In the genomic region with DNA sequence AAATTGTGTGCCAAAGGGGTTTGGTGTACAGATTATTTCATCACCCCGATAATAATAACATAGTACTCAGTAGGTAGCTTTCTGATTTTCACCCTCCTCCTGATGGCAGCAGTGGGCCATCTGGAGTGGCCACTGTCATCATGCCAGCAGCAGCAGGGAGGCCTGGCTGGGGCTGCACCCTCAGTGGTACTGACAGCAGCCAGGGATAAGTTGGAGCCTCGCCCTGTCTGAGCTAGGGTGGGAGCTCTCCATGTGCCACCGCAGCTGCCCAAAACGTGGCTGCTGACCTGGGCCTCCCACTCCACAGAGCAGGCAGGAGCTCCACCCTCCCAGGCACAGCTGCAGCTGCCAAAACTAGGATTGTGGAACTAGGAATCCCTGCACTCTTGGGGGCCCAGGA, we compare ENCODE assay signal across 15 cellular contexts.
DNase-seq lines count a peak whose midpoint lies in the region; ATAC-seq and TF ChIP-seq lines count a peak whose summit lies in the region.
"Had no signal": no experiment of that assay in that cellular context is flagged by ENCODE, and none has a peak within 500 bp of the region (broad histone marks: within the 10 kb centered on the region; RNA-seq: fewer than 3 reads in every experiment).

No MANE protein-coding gene starts in this region.

- no peaks in the 10 kb centered on the region for H3K4me1 Mint-ChIP-seq in GM23338
- no peaks in the 10 kb centered on the region for H3K4me1 Mint-ChIP-seq in activated naive CD4-positive, alpha-beta T cell treated with anti-CD3 and anti-CD28 coated beads for 36 hours (ENCODE audit: low read depth)
- H3K4me1 Mint-ChIP-seq: IgD-negative memory B cell had no signal

- H3K27me3 ChIP-seq in GM23338 (ENCODE audit: insufficient read depth): no peaks in the 10 kb centered on the region
- H3K27me3 ChIP-seq: heart right ventricle, neutrophil had no signal

- no peak overlapping the region for H3K4me2 ChIP-seq in GM23338

- peak in 1 of 2 experiments; percentile 59; a peak in 2 of 4 replicates for TF ChIP-seq CTCF in GM23338 (conservative IDR thresholded peaks at IDR 0.05; ENCODE audit: low read depth in 2 of 2)

- H3K4me3 ChIP-seq in GM23338: no peak overlapping the region
- H3K4me3 ChIP-seq: heart right ventricle, mucosa of descending colon had no signal

- ATAC-seq in GM23338: peak; percentile 49; the same call in 1 of the 3 replicates
- ATAC-seq in GM19351 (IDR thresholded peaks at IDR 0.05; ENCODE audit: unreplicated experiment): no peak
- ATAC-seq in GM21528 (IDR thresholded peaks at IDR 0.05; ENCODE audit: low FRiP score, unreplicated experiment): no peak
- ATAC-seq: mucosa of descending colon had no signal

- no peak overlapping the region for H2AFZ ChIP-seq in GM23338

- no peaks in the 10 kb centered on the region for H3K79me2 ChIP-seq in GM23338 (replicated peaks; ENCODE audit: insufficient read depth)

- H3K27ac ChIP-seq in GM23338 (ENCODE audit: low read depth): no peak overlapping the region
- H3K27ac ChIP-seq: heart right ventricle, neutrophil had no signal

- intact Hi-C loops in activated naive CD4-positive, alpha-beta T cell treated with anti-CD3 and anti-CD28 coated beads for 36 hours (cut with micrococcal nuclease): no loop called here

- DNase-seq in A172 (ENCODE audit: low spot score) (peak; percentile 20), GM23338 (ENCODE audit: low spot score) (no peak), cerebellar cortex (ENCODE audit: low spot score) (peak; percentile 64), midbrain (lab: John Stamatoyannopoulos, UW) (peak; percentile 39)
- no peak for DNase-seq in activated naive CD4-positive, alpha-beta T cell treated with anti-CD3 and anti-CD28 coated beads for 36 hours
- no peak for DNase-seq in activated CD8-positive, alpha-beta memory T cell treated with anti-CD3 and anti-CD28 coated beads, Interleukin-2, amount 50 U/mL, for 4 hours
- DNase-seq: MV-4-11, SIG-M5 had no signal

- H3K36me3 ChIP-seq in GM23338 (ENCODE audit: insufficient read depth): no peaks in the 10 kb centered on the region
- H3K36me3 ChIP-seq: heart right ventricle, neutrophil had no signal

- peaks cover 6% of the 10 kb centered on the region for H3K9me3 Mint-ChIP-seq in GM23338
- H3K9me3 Mint-ChIP-seq in activated naive CD4-positive, alpha-beta T cell treated with anti-CD3 and anti-CD28 coated beads for 36 hours: peaks cover 2% of the 10 kb centered on the region

- no peak overlapping the region for H3K27ac Mint-ChIP-seq in GM23338
- no peak overlapping the region for H3K27ac Mint-ChIP-seq in activated naive CD4-positive, alpha-beta T cell treated with anti-CD3 and anti-CD28 coated beads for 36 hours
- H3K27ac Mint-ChIP-seq: activated T-helper 2 cell treated with anti-CD3 and anti-CD28 coated beads, Interferon-gamma antibody, Interleukin-2, Interleukin-4, amounts not matched to agents 10 μg/mL and 5 μg/mL and 100 μg/mL, durations not matched to agents 14 hours and 24 hours and 36 hours; IgD-negative memory B cell had no signal

- H4K20me1 ChIP-seq in GM23338 (replicated peaks; ENCODE audit: insufficient read depth): no peaks in the 10 kb centered on the region

- CTCF ChIA-PET in activated naive CD4-positive, alpha-beta T cell treated with anti-CD3 and anti-CD28 coated beads for 36 hours (lab: Charles Lee): interaction anchor here (1.0 kb wide), 1 partner anchor 22 kb away, joined by 3 read pairs; no protein-coding TSS in a partner anchor

- H3K9me2 ChIP-seq in GM23338 (ENCODE audit: insufficient read depth): no peaks in the 10 kb centered on the region

- peaks cover 3% of the 10 kb centered on the region; the same call in 2 of the 3 replicates for H3K36me3 Mint-ChIP-seq in GM23338 (ENCODE audit: low read depth)
- no peaks in the 10 kb centered on the region for H3K36me3 Mint-ChIP-seq in activated naive CD4-positive, alpha-beta T cell treated with anti-CD3 and anti-CD28 coated beads for 36 hours (ENCODE audit: low read depth)
- H3K36me3 Mint-ChIP-seq: IgD-negative memory B cell had no signal

- no peak overlapping the region for H3K4me3 Mint-ChIP-seq in GM23338
- no peak overlapping the region for H3K4me3 Mint-ChIP-seq in activated naive CD4-positive, alpha-beta T cell treated with anti-CD3 and anti-CD28 coated beads for 36 hours
- H3K4me3 Mint-ChIP-seq: IgD-negative memory B cell had no signal

- peaks cover 8% of the 10 kb centered on the region for H3K27me3 Mint-ChIP-seq in GM23338 (ENCODE audit: insufficient read depth, low read depth, poor library complexity)
- H3K27me3 Mint-ChIP-seq in activated naive CD4-positive, alpha-beta T cell treated with anti-CD3 and anti-CD28 coated beads for 36 hours (ENCODE audit: low read depth): no peaks in the 10 kb centered on the region
- H3K27me3 Mint-ChIP-seq: IgD-negative memory B cell had no signal

- no peaks in the 10 kb centered on the region for H3F3A ChIP-seq in GM23338 (replicated peaks; ENCODE audit: low read depth)

- no peaks in the 10 kb centered on the region for H3K4me1 ChIP-seq in GM23338 (ENCODE audit: insufficient read depth)
- H3K4me1 ChIP-seq: heart right ventricle had no signal

TF ChIP-seq in GM23338, 12 proteins besides CTCF, POLR2A, EP300 and RAD21 (continues in another document):
- TF ChIP-seq ZNF331 (CRISPR knock-in tag; IDR thresholded peaks at IDR 0.05; ENCODE audit: low read depth) (no peak), STAT1 (IDR thresholded peaks at IDR 0.05; ENCODE audit: unreplicated experiment) (no peak), EZH2 (IDR thresholded peaks at IDR 0.05; ENCODE audit: low read depth, unreplicated experiment) (no peak), CREB1 (CRISPR knock-in tag; IDR thresholded peaks at IDR 0.05; ENCODE audit: low read depth) (no peak), POLR2AphosphoS5 (IDR thresholded peaks at IDR 0.05; ENCODE audit: low read depth) (no peak)
- TF ChIP-seq, protein P1, sequence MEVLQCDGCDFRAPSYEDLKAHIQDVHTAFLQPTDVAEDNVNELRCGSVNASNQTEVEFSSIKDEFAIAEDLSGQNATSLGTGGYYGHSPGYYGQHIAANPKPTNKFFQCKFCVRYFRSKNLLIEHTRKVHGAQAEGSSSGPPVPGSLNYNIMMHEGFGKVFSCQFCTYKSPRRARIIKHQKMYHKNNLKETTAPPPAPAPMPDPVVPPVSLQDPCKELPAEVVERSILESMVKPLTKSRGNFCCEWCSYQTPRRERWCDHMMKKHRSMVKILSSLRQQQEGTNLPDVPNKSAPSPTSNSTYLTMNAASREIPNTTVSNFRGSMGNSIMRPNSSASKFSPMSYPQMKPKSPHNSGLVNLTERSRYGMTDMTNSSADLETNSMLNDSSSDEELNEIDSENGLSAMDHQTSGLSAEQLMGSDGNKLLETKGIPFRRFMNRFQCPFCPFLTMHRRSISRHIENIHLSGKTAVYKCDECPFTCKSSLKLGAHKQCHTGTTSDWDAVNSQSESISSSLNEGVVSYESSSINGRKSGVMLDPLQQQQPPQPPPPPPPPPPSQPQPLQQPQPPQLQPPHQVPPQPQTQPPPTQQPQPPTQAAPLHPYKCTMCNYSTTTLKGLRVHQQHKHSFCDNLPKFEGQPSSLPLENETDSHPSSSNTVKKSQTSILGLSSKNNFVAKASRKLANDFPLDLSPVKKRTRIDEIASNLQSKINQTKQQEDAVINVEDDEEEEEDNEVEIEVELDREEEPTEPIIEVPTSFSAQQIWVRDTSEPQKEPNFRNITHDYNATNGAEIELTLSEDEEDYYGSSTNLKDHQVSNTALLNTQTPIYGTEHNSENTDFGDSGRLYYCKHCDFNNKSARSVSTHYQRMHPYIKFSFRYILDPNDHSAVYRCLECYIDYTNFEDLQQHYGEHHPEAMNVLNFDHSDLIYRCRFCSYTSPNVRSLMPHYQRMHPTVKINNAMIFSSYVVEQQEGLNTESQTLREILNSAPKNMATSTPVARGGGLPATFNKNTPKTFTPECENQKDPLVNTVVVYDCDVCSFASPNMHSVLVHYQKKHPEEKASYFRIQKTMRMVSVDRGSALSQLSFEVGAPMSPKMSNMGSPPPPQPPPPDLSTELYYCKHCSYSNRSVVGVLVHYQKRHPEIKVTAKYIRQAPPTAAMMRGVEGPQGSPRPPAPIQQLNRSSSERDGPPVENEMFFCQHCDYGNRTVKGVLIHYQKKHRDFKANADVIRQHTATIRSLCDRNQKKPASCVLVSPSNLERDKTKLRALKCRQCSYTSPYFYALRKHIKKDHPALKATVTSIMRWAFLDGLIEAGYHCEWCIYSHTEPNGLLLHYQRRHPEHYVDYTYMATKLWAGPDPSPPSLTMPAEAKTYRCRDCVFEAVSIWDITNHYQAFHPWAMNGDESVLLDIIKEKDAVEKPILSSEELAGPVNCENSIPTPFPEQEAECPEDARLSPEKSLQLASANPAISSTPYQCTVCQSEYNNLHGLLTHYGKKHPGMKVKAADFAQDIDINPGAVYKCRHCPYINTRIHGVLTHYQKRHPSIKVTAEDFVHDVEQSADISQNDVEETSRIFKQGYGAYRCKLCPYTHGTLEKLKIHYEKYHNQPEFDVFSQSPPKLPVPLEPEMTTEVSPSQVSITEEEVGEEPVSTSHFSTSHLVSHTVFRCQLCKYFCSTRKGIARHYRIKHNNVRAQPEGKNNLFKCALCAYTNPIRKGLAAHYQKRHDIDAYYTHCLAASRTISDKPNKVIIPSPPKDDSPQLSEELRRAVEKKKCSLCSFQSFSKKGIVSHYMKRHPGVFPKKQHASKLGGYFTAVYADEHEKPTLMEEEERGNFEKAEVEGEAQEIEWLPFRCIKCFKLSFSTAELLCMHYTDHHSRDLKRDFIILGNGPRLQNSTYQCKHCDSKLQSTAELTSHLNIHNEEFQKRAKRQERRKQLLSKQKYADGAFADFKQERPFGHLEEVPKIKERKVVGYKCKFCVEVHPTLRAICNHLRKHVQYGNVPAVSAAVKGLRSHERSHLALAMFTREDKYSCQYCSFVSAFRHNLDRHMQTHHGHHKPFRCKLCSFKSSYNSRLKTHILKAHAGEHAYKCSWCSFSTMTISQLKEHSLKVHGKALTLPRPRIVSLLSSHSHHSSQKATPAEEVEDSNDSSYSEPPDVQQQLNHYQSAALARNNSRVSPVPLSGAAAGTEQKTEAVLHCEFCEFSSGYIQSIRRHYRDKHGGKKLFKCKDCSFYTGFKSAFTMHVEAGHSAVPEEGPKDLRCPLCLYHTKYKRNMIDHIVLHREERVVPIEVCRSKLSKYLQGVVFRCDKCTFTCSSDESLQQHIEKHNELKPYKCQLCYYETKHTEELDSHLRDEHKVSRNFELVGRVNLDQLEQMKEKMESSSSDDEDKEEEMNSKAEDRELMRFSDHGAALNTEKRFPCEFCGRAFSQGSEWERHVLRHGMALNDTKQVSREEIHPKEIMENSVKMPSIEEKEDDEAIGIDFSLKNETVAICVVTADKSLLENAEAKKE (CRISPR knock-in tag; IDR thresholded peaks at IDR 0.05): no peak

Comparison
In these comparisons a context has a peak if more than half of its experiments do, and no peak if none do; other contexts are left out.
1. DNase-seq: peak in A172 (single experiment), cerebellar cortex (single experiment) and midbrain (single experiment); none in GM23338 (single experiment), activated naive CD4-positive, alpha-beta T cell treated with anti-CD3 and anti-CD28 coated beads for 36 hours (single experiment) and activated CD8-positive, alpha-beta memory T cell treated with anti-CD3 and anti-CD28 coated beads, Interleukin-2, amount 50 U/mL, for 4 hours (single experiment).